ENCODE assay signal across 1 cellular context in genomic region chr6:39086294-39086693, GRCh38.
TF ChIP-seq lines count a peak whose summit lies in the region.

No MANE protein-coding gene starts in this region.

TF ChIP-seq in SK-N-SH, 30 proteins besides CTCF, POLR2A, EP300 and RAD21 (continued from another document):
- TF ChIP-seq PBX3 (IDR thresholded peaks at IDR 0.05) (no peak), CHD2 (IDR thresholded peaks at IDR 0.05; ENCODE audit: low read length, partially characterized antibody) (no peak), YY1 (IDR thresholded peaks at IDR 0.05; ENCODE audit: low read depth) (no peak), RCOR1 (IDR thresholded peaks at IDR 0.05; ENCODE audit: low read length) (no peak)
